In genomic region chr16:56825821-56826220, GRCh38 we compare ENCODE assay signal across 33 cellular contexts. TPM values are rescaled to one million over a fixed set of nuclear protein-coding genes. Genes with fewer than 3 reads are reported as not detected.
"Had no signal": no experiment of that assay in that cellular context is flagged by ENCODE, and none has a peak within 500 bp of the region (broad histone marks: within the 10 kb centered on the region; RNA-seq: fewer than 3 reads in every experiment).

No MANE protein-coding gene starts in this region.

- H3K9ac ChIP-seq: neural progenitor cell had no signal

- H3K27ac ChIP-seq: dorsolateral prefrontal cortex, gastrocnemius medialis, heart left ventricle, hepatocyte, left lung, neural progenitor cell, prostate gland, right atrium auricular region, stomach, thyroid gland, vagina had no signal

- H3K36me3 ChIP-seq: neural progenitor cell, prostate gland had no signal

- H3K4me1 ChIP-seq: heart left ventricle, left lung, prostate gland, right atrium auricular region, stomach, thyroid gland, vagina had no signal

- H3K9me3 ChIP-seq: gastrocnemius medialis, heart left ventricle, left lung, mucosa of descending colon, prostate gland, right atrium auricular region, stomach, thyroid gland, vagina had no signal

- H3K27me3 Mint-ChIP-seq: naive B cell; natural killer cell treated with Interleukin-12 subunit alpha and Interleukin-12 subunit beta and Interleukin-15 and Interleukin-18, amount 100 ng/mL, for 72 hours had no signal

- H3K9me3 Mint-ChIP-seq: mesothelial cell of epicardium; naive B cell; natural killer cell treated with Interleukin-12 subunit alpha and Interleukin-12 subunit beta and Interleukin-15 and Interleukin-18, amount 100 ng/mL, for 72 hours; neural progenitor cell had no signal

- ATAC-seq: gastrocnemius medialis; heart left ventricle; left cardiac atrium; left lung; mucosa of descending colon; natural killer cell treated with Interleukin-12 subunit alpha and Interleukin-12 subunit beta and Interleukin-15 and Interleukin-18, amount 100 ng/mL, for 72 hours; sciatic nerve had no signal

- DNase-seq: dorsolateral prefrontal cortex; effector CD4-positive, alpha-beta T cell; gastrocnemius medialis; heart left ventricle; kidney; left cardiac atrium; left lung; mesenchymal stem cell; mucosa of descending colon; naive B cell; stimulated activated CD4-positive, alpha-beta T cell treated with anti-CD3 and anti-CD28 coated beads, Interleukin-12 subunit alpha, Interleukin-12 subunit beta, amount 100 ng/mL, for 4 hours; stimulated activated CD4-positive, alpha-beta T cell treated with anti-CD3 and anti-CD28 coated beads, Interleukin-1b, Interleukin-23, amount 100 ng/mL, for 48 hours; stimulated activated CD4-positive, alpha-beta T cell treated with anti-CD3 and anti-CD28 coated beads, Interleukin-4, amount 100 ng/mL, for 1 hour; stimulated activated CD8-positive, alpha-beta memory T cell treated with anti-CD3 and anti-CD28 coated beads, Interleukin-4, amount 100 ng/mL, for 48 hours; stimulated activated naive CD4-positive, alpha-beta T cell; stomach; thyroid gland had no signal

- H3K4me3 Mint-ChIP-seq: mesothelial cell of epicardium; naive B cell; natural killer cell treated with Interleukin-12 subunit alpha and Interleukin-12 subunit beta and Interleukin-15 and Interleukin-18, amount 100 ng/mL, for 72 hours; neural progenitor cell had no signal

- FAIRE-seq: kidney had no signal

- H3K4me1 Mint-ChIP-seq: mesothelial cell of epicardium, naive B cell had no signal

- H3K4me3 ChIP-seq: dorsolateral prefrontal cortex, gastrocnemius medialis, heart left ventricle, hepatocyte, left lung, mucosa of descending colon, neural progenitor cell, prostate gland, right atrium auricular region, smooth muscle cell, stomach, thyroid gland, vagina had no signal

- H3K27me3 ChIP-seq: dorsolateral prefrontal cortex, gastrocnemius medialis, heart left ventricle, hepatocyte, left lung, neural progenitor cell, right atrium auricular region, stomach, thyroid gland, vagina had no signal

- H3K27ac Mint-ChIP-seq: mesothelial cell of epicardium; natural killer cell treated with Interleukin-12 subunit alpha and Interleukin-12 subunit beta and Interleukin-15 and Interleukin-18, amount 100 ng/mL, for 72 hours; neural progenitor cell had no signal

RNA-seq across cellular contexts. Expression of gene SLC12A3, which starts 39.2 kb away (rescaled TPM):
- total RNA-seq: gastrocnemius medialis; glomerular endothelial cell; hepatocyte; left cardiac atrium; left lung; lower leg skin; lung microvascular endothelial cell; mesothelial cell of epicardium; mucosa of descending colon; natural killer cell treated with Interleukin-12 subunit alpha and Interleukin-12 subunit beta and Interleukin-15 and Interleukin-18, amount 100 ng/mL, for 72 hours; osteoblast; right atrium auricular region; sciatic nerve; smooth muscle cell; stomach; subcutaneous adipose tissue; temporal lobe; thyroid gland; ureter; vagina had no signal
